19 cellular contexts compared by ENCODE assay signal in genomic region chr3:5047764-5048163, GRCh38.
"Had no signal": no experiment of that assay in that cellular context is flagged by ENCODE, and none has a peak within 500 bp of the region (broad histone marks: within the 10 kb centered on the region; RNA-seq: fewer than 3 reads in every experiment).

No MANE protein-coding gene starts in this region.

- DNase-seq: dermis blood vessel endothelial cell; gastrocnemius medialis; heart right ventricle; hypothalamus; islet precursor cell; mammary epithelial cell; mucosa of descending colon; naive thymus-derived CD8-positive, alpha-beta T cell; sigmoid colon; stimulated activated CD4-positive, alpha-beta T cell treated with anti-CD3 and anti-CD28 coated beads, Interleukin-2, amount 100 ng/mL, for 24 hours; stimulated activated CD4-positive, alpha-beta T cell treated with anti-CD3 and anti-CD28 coated beads, Interleukin-4, amount 100 ng/mL, for 4 hours; stimulated activated naive B cell treated with anti-CD40 and anti-IgM and Interleukin-4, amounts not matched to agents 10 μg/mL and 1 μg/mL and 100 μg/mL, for 72 hours; stimulated activated naive CD8-positive, alpha-beta T cell treated with anti-CD3 and anti-CD28 coated beads, Interleukin-15, amount 100 ng/mL, for 72 hours; testis; upper lobe of right lung had no signal

- H3K27ac ChIP-seq: gastrocnemius medialis, heart right ventricle, neutrophil, sigmoid colon, skin epidermis, testis, tibial nerve, upper lobe of right lung, vagina had no signal

- H3K27me3 ChIP-seq: gastrocnemius medialis, heart right ventricle, neutrophil, sigmoid colon, testis, tibial nerve, upper lobe of right lung, vagina had no signal

- H3K9me3 ChIP-seq: gastrocnemius medialis, mucosa of descending colon, neutrophil, sigmoid colon, testis, upper lobe of right lung, vagina had no signal

- H3K27ac Mint-ChIP-seq: naive thymus-derived CD8-positive, alpha-beta T cell; stimulated activated naive B cell treated with anti-CD40 and anti-IgM and Interleukin-4, amounts not matched to agents 10 μg/mL and 1 μg/mL and 100 μg/mL, for 72 hours; stimulated activated naive CD8-positive, alpha-beta T cell treated with anti-CD3 and anti-CD28 coated beads, Interleukin-15, amount 100 ng/mL, for 72 hours had no signal

- H3K27me3 Mint-ChIP-seq: stimulated activated naive B cell treated with anti-CD40 and anti-IgM and Interleukin-4, amounts not matched to agents 10 μg/mL and 1 μg/mL and 100 μg/mL, for 72 hours; stimulated activated naive CD8-positive, alpha-beta T cell treated with anti-CD3 and anti-CD28 coated beads, Interleukin-15, amount 100 ng/mL, for 72 hours had no signal

- H3K4me1 ChIP-seq: testis, tibial nerve, upper lobe of right lung had no signal

- H3K36me3 ChIP-seq: gastrocnemius medialis, heart right ventricle, neutrophil, sigmoid colon, tibial nerve, upper lobe of right lung, vagina had no signal

- H3K4me3 ChIP-seq: gastrocnemius medialis, heart right ventricle, mucosa of descending colon, sigmoid colon, skin epidermis, testis, tibial nerve, upper lobe of right lung, vagina had no signal

- H3K4me3 Mint-ChIP-seq: naive thymus-derived CD8-positive, alpha-beta T cell; stimulated activated naive B cell treated with anti-CD40 and anti-IgM and Interleukin-4, amounts not matched to agents 10 μg/mL and 1 μg/mL and 100 μg/mL, for 72 hours; stimulated activated naive CD8-positive, alpha-beta T cell treated with anti-CD3 and anti-CD28 coated beads, Interleukin-15, amount 100 ng/mL, for 72 hours had no signal
